1 cellular context compared by ENCODE assay signal in genomic region chr20:47663354-47664067, GRCh38.
A peak's percentile ranks its signal among the peaks of the same experiment; 100 is the strongest.
TF ChIP-seq lines count a peak whose summit lies in the region.

No MANE protein-coding gene starts in this region.

TF ChIP-seq in HepG2, 621 proteins besides CTCF, POLR2A, EP300 and RAD21 (continued from another document and continues in another):
- TF ChIP-seq TRIM22 (IDR thresholded peaks at IDR 0.05) (no peak), AFF4 (CRISPR knock-in tag; IDR thresholded peaks at IDR 0.05) (no peak), SCMH1 (CRISPR knock-in tag; IDR thresholded peaks at IDR 0.05; ENCODE audit: borderline replicate concordance) (no peak), GATAD1 (CRISPR knock-in tag; IDR thresholded peaks at IDR 0.05) (peak; percentile 62; the same call in 1 of the 2 replicates), AKAP8 (CRISPR knock-in tag; IDR thresholded peaks at IDR 0.05) (no peak), ZBTB38 (CRISPR knock-in tag; IDR thresholded peaks at IDR 0.05) (peak; percentile 64; the same call in 1 of the 2 replicates), KMT2B (CRISPR knock-in tag; IDR thresholded peaks at IDR 0.05) (0 out of 2 replicates have a peak, but pooled peaks have one; percentile 40), NFYB (CRISPR knock-in tag; IDR thresholded peaks at IDR 0.05) (no peak), TFDP2 (CRISPR knock-in tag; IDR thresholded peaks at IDR 0.05) (no peak; the same call in 1 of the 2 replicates), SKI (IDR thresholded peaks at IDR 0.05; ENCODE audit: partially characterized antibody) (no peak), JARID2 (CRISPR knock-in tag; IDR thresholded peaks at IDR 0.05; ENCODE audit: insufficient replicate concordance) (no peak), AGO1 (IDR thresholded peaks at IDR 0.05; ENCODE audit: low read depth, low read length, poor library complexity, severe bottlenecking) (no peak), TSC22D2 (CRISPR knock-in tag; IDR thresholded peaks at IDR 0.05; ENCODE audit: borderline replicate concordance) (peak; percentile 85; the same call in 1 of the 2 replicates), ZNF138 (CRISPR knock-in tag; IDR thresholded peaks at IDR 0.05; ENCODE audit: low read depth) (no peak), IKZF1 (IDR thresholded peaks at IDR 0.05) (no peak), MBNL3 (CRISPR knock-in tag; conservative IDR thresholded peaks at IDR 0.05) (no peak), THYN1 (CRISPR knock-in tag; IDR thresholded peaks at IDR 0.05; ENCODE audit: borderline replicate concordance, low read depth) (no peak), ZNF407 (CRISPR knock-in tag; IDR thresholded peaks at IDR 0.05; ENCODE audit: not compliant biosample characterization) (peak; percentile 59), REXO4 (CRISPR knock-in tag; IDR thresholded peaks at IDR 0.05; ENCODE audit: borderline replicate concordance) (no peak), HINFP (CRISPR knock-in tag; IDR thresholded peaks at IDR 0.05; ENCODE audit: low read depth) (no peak; the same call in 1 of the 2 replicates), ZUFSP (CRISPR knock-in tag; IDR thresholded peaks at IDR 0.05; ENCODE audit: borderline replicate concordance) (no peak), HOXA9 (CRISPR knock-in tag; IDR thresholded peaks at IDR 0.05; ENCODE audit: borderline replicate concordance) (no peak), HNF4A (CRISPR knock-in tag; IDR thresholded peaks at IDR 0.05) (no peak), PAX8 (CRISPR knock-in tag; IDR thresholded peaks at IDR 0.05; ENCODE audit: borderline replicate concordance) (no peak), ZNF605 (CRISPR knock-in tag; IDR thresholded peaks at IDR 0.05) (0 out of 2 replicates have a peak, but pooled peaks have one; percentile 58), ZNF296 (CRISPR knock-in tag; conservative IDR thresholded peaks at IDR 0.05) (no peak), MNT (IDR thresholded peaks at IDR 0.05) (no peak), ZNF33A (CRISPR knock-in tag; IDR thresholded peaks at IDR 0.05; ENCODE audit: borderline replicate concordance) (no peak), ZNF660 (CRISPR knock-in tag; IDR thresholded peaks at IDR 0.05; ENCODE audit: borderline replicate concordance, low read depth) (no peak), ZNF569 (CRISPR knock-in tag; IDR thresholded peaks at IDR 0.05; ENCODE audit: borderline replicate concordance) (no peak), ZFAT (CRISPR knock-in tag; conservative IDR thresholded peaks at IDR 0.05) (no peak), ZSCAN29 (CRISPR knock-in tag; conservative IDR thresholded peaks at IDR 0.05) (no peak), GABPA (IDR thresholded peaks at IDR 0.05; ENCODE audit: low read depth, low read length) (no peak), GABPA (CRISPR knock-in tag; IDR thresholded peaks at IDR 0.05; ENCODE audit: low read depth) (no peak), CBX1 (IDR thresholded peaks at IDR 0.05; ENCODE audit: low read depth) (no peak)
